1 cellular context compared by ENCODE assay signal in the genomic region with DNA sequence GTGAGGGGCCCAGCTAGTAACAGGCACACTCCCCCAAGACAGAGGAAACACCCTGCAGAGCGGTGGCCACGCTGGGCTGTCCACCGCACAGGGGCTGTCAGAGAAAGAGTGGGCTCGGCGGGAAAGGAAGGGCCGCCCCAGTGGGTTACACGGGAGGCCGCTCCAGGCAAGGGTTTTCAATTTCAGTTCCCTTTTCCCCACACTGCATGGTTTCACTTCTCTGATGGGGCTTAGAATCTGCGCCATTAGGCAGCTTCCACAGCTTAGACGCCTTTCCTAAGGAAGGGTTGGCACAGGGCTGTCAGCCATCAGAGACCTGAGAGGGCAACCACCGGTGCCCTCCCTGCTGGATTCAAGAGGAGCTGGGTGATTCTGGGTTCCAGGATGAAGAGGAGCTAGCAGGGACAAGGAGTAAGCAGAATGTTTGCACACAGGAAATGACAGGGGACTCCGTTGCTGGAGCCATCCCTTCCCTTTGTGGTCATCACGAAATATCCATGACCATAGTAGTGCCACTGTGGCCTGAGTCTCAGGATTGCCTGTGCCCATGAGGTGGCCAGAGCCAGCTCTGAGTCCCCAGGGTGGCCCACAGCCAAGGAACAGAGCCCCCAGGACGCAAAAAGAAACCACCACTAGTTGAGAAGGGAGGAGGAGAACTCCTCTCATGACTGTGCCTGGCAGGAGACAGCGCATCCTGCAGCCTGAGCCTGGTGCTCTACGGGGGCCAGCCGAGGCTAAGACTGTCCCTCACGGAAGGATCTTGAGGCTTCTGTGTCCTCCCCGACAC.
TF ChIP-seq lines count a peak whose summit lies in the region.

No MANE protein-coding gene starts in this region.

TF ChIP-seq in HepG2, 621 proteins besides CTCF, POLR2A, EP300 and RAD21 (continued from another document):
- TF ChIP-seq MZF1 (CRISPR knock-in tag; IDR thresholded peaks at IDR 0.05; ENCODE audit: borderline replicate concordance) = no peak
- no peak for TF ChIP-seq ZNF496 (CRISPR knock-in tag; IDR thresholded peaks at IDR 0.05; ENCODE audit: insufficient replicate concordance)
- TF ChIP-seq ZKSCAN8 (CRISPR knock-in tag; IDR thresholded peaks at IDR 0.05; ENCODE audit: borderline replicate concordance) = no peak
- TF ChIP-seq SIX4 (CRISPR knock-in tag; IDR thresholded peaks at IDR 0.05) = no peak
- no peak for TF ChIP-seq SP2 (CRISPR knock-in tag; IDR thresholded peaks at IDR 0.05)
- no peak for TF ChIP-seq ZMAT3 (CRISPR knock-in tag; conservative IDR thresholded peaks at IDR 0.05)
- TF ChIP-seq ZNF883 (CRISPR knock-in tag; IDR thresholded peaks at IDR 0.05; ENCODE audit: not compliant biosample characterization) = no peak
